In the genomic region with DNA sequence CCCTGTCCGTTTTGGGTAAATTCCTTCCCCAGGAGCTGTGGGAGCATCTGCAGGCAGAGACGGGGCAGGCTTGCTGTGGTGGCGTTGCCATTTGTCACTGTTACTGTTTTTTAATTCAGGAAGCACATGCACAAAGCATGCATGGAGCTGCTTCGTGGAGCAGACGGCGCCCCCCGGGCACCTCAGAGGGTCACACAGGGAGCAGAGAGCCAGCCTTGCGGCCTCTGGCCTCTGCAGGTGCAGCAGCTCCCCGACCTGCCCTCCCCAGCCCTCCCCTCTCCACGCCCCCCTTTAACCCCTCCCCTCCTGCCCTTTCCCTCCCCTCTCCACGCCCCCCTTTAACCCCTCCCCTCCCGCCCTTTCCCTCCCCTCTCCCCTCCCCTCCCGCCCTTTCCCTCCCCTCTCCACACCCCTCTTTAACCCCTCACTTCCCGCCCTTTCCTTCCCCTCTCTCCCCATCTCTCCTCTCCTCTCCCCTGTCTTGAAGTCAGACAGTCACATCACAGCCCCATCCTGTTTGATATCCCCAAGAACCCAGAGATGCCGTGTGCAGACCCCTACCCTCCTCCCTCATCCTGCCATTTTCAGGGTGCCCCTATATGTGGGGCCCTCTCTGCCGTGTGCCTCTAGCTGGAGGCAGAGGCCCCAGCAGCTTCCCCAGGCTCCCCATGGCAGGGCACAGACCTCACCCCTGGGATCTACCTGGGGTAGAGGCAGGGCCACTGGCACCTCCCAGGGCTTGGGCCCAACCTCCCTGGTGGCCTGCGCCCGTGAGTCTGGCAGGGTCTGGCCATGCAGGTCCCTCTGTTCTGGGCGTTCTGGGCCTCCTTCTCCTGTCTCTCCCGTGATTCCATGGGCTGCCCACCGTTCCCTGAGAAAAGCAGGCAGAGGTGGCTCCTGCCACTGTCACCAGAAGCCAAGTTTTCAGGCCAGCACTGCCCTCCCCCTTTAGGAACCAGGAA, we compare ENCODE assay signal across 8 cellular contexts. TPM values are rescaled to one million over a fixed set of nuclear protein-coding genes. Genes with fewer than 3 reads are reported as not detected.
A peak's percentile ranks its signal among the peaks of the same experiment; 100 is the strongest.
DNase-seq lines count a peak whose midpoint lies in the region; ATAC-seq, FAIRE-seq and TF ChIP-seq lines count a peak whose summit lies in the region.

No MANE protein-coding gene starts in this region.

- H3K9me3 Mint-ChIP-seq in activated CD8-positive, alpha-beta memory T cell treated with anti-CD3 and anti-CD28 coated beads, Interleukin-2, amount 10 ng/mL, durations not matched to agents 7 days and 5 days (ENCODE audit: low read depth), result no peaks in the 10 kb centered on the region

- FAIRE-seq in pancreas (lab: Jason Lieb, UNC), result no peak

- no peaks in the 10 kb centered on the region for H3K36me3 Mint-ChIP-seq in activated CD8-positive, alpha-beta memory T cell treated with anti-CD3 and anti-CD28 coated beads, Interleukin-2, amount 10 ng/mL, durations not matched to agents 7 days and 5 days

- no peaks in the 10 kb centered on the region for H3K36me3 ChIP-seq in pancreas

- ATAC-seq in activated CD8-positive, alpha-beta memory T cell treated with anti-CD3 and anti-CD28 coated beads, Interleukin-2, amount 10 ng/mL, durations not matched to agents 7 days and 5 days, result peak; percentile 56
- ATAC-seq in pancreas, result peak; percentile 49 to 71 (median 56)
- ATAC-seq in GM21390 (IDR thresholded peaks at IDR 0.05; ENCODE audit: unreplicated experiment), result no peak
- no peak for ATAC-seq in GM18519 (IDR thresholded peaks at IDR 0.05; ENCODE audit: low FRiP score, unreplicated experiment)
- ATAC-seq in omental fat pad (ENCODE audit: low FRiP score), result no peak

- no peaks in the 10 kb centered on the region for H3K9me3 ChIP-seq in pancreas

- no peak overlapping the region for H3K27ac Mint-ChIP-seq in activated CD8-positive, alpha-beta memory T cell treated with anti-CD3 and anti-CD28 coated beads, Interleukin-2, amount 10 ng/mL, durations not matched to agents 7 days and 5 days

- 25 to 33% methylated on average over 21 of the region's 21 CpGs for WGBS in pancreas, 2 donors

- peak; percentile 72 for DNase-seq in ELR (ENCODE audit: low read depth)
- peak; percentile 21 for DNase-seq in NCI-H1694 treated with DMSO at 0.1 percent for 48 hours (lab: John Stamatoyannopoulos, UW)
- peak; percentile 49 for DNase-seq in activated CD8-positive, alpha-beta memory T cell treated with anti-CD3 and anti-CD28 coated beads, Interleukin-2, amount 10 ng/mL, durations not matched to agents 7 days and 5 days
- peak; percentile 63 for DNase-seq in epithelial cell of esophagus (ENCODE audit: low read depth)
- peak in 3 of 6 donors; percentile 36 to 61 (median 52) for DNase-seq in pancreas
- no peak for DNase-seq in omental fat pad (ENCODE audit: low spot score)

- H3K4me3 Mint-ChIP-seq in activated CD8-positive, alpha-beta memory T cell treated with anti-CD3 and anti-CD28 coated beads, Interleukin-2, amount 10 ng/mL, durations not matched to agents 7 days and 5 days, result no peak overlapping the region

- peaks cover 0 to 13% (median 0%) of the 10 kb centered on the region in 4 donors for H3K27me3 ChIP-seq in pancreas

- H3K27ac ChIP-seq in pancreas, result peak overlapping the region in 2 of 4 donors; percentile 30 to 87

- intact Hi-C loops in pancreas (cut with DNase I), result no loop called here

- peaks cover 12% of the 10 kb centered on the region for H3K4me1 Mint-ChIP-seq in activated CD8-positive, alpha-beta memory T cell treated with anti-CD3 and anti-CD28 coated beads, Interleukin-2, amount 10 ng/mL, durations not matched to agents 7 days and 5 days

- H3K4me3 ChIP-seq in epithelial cell of esophagus (ENCODE audit: low read length), result no peak overlapping the region
- H3K4me3 ChIP-seq in pancreas, result no peak overlapping the region

- H3K27me3 Mint-ChIP-seq in activated CD8-positive, alpha-beta memory T cell treated with anti-CD3 and anti-CD28 coated beads, Interleukin-2, amount 10 ng/mL, durations not matched to agents 7 days and 5 days, result peaks cover 4% of the 10 kb centered on the region

- CTCF ChIA-PET in activated CD8-positive, alpha-beta memory T cell treated with anti-CD3 and anti-CD28 coated beads, Interleukin-2, amount 10 ng/mL, durations not matched to agents 7 days and 5 days (lab: Charles Lee), result interaction anchor here (2.3 kb wide), 1 partner anchor 29 kb away, joined by 5 read pairs; a partner anchor contains a TSS

- no peak for TF ChIP-seq CTCF in epithelial cell of esophagus (IDR thresholded peaks at IDR 0.05; ENCODE audit: insufficient read depth, low read depth, low read length, missing control alignments)
- no peak for TF ChIP-seq CTCF in pancreas (IDR thresholded peaks at IDR 0.05)
- TF ChIP-seq CTCF in omental fat pad (IDR thresholded peaks at IDR 0.05), result no peak

- peaks cover 9 to 17% (median 10%) of the 10 kb centered on the region in 3 donors for H3K4me1 ChIP-seq in pancreas

RNA-seq across cellular contexts. Expression of a gene that starts 29.6 kb away (rescaled TPM):
- 10 to 100 TPM; 32.6 to 36.5 TPM for total RNA-seq in activated CD8-positive, alpha-beta memory T cell treated with anti-CD3 and anti-CD28 coated beads, Interleukin-2, amount 10 ng/mL, durations not matched to agents 7 days and 5 days
- total RNA-seq in pancreas (10 to 100 TPM in 5 of 6 donors, 1 to 10 TPM in 1; 9.8 to 16.5 (median 13.1) TPM), omental fat pad (10 to 100 TPM; 28.4 to 56.7 (median 34.6) TPM)
- 10 to 100 TPM; 24.9 to 33.7 TPM for polyA plus RNA-seq in pancreas

Comparison
In these comparisons a context has a peak if more than half of its experiments do, and no peak if none do; other contexts are left out.
1. ATAC-seq: peak in activated CD8-positive, alpha-beta memory T cell treated with anti-CD3 and anti-CD28 coated beads, Interleukin-2, amount 10 ng/mL, durations not matched to agents 7 days and 5 days (single experiment) and pancreas (4 of 4); none in GM21390 (single experiment), GM18519 (single experiment) and omental fat pad (single experiment).